Comparison of ENCODE assay signal across 2 cellular contexts in the genomic region with DNA sequence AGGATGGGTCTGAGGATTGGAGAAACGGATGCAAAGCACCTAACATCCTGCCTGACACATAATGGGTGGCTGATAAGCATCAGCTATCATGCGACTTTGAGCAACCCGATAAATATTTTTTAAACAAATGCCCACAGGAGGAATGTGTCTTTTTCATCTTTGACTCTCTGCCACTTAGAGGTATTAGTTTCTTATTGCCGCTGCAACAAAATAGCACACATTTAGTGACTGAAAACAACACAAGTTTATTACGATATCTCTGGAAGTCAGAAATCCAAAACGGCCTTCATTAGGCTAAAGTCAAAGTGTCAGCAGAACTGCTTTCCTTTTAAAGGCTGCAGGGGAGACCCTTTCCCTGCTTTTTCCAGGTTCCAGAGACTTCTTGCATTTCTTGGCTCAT.
TF ChIP-seq lines count a peak whose summit lies in the region.

No MANE protein-coding gene starts in this region.

TF ChIP-seq in HepG2, 621 proteins besides CTCF, POLR2A, EP300 and RAD21:
- TF ChIP-seq ZNF563 (CRISPR knock-in tag; IDR thresholded peaks at IDR 0.05) (no peak), ZNF12 (CRISPR knock-in tag; IDR thresholded peaks at IDR 0.05) (peak; percentile 85)

TF ChIP-seq in K562, 482 proteins besides CTCF, POLR2A, EP300 and RAD21:
- TF ChIP-seq ZNF12 (CRISPR knock-in tag; IDR thresholded peaks at IDR 0.05) (peak; percentile 85), FOXA1 (IDR thresholded peaks at IDR 0.05; ENCODE audit: borderline replicate concordance) (no peak)
TF ChIP-seq in K562: peak in this region for 1.
